8 cellular contexts compared by ENCODE assay signal in genomic region chr3:75429561-75430220, GRCh38.
DNase-seq lines count a peak whose midpoint lies in the region; ATAC-seq and TF ChIP-seq lines count a peak whose summit lies in the region.
"Not testable (repeated sequence)": the region's sequence is repeated elsewhere in the genome, so short reads cannot be mapped to it uniquely, and the experiment has no call there.

No MANE protein-coding gene starts in this region.

- H3K4me2 ChIP-seq in DND-41 (ENCODE audit: insufficient read depth, low read length), result not testable (repeated sequence)

- H2AFZ ChIP-seq in DND-41 (ENCODE audit: low read depth, low read length), result not testable (repeated sequence)

- H4K20me1 ChIP-seq in DND-41 (ENCODE audit: insufficient read depth, low read length), result not testable (repeated sequence)

- CTCF ChIA-PET in RWPE1 (lab: Yijun Ruan, JAX), result not testable (repeated sequence)

- not testable (repeated sequence) for H3K4me1 Mint-ChIP-seq in progenitor cell of endocrine pancreas (ENCODE audit: low read depth)
- peaks cover 27% of the 10 kb centered on the region for H3K4me1 Mint-ChIP-seq in stimulated activated naive CD8-positive, alpha-beta T cell treated with anti-CD3 and anti-CD28 coated beads, Interleukin-15, Interleukin-2, amounts not matched to agents 100 ng/mL and 50 ng/mL, for 24 hours (ENCODE audit: low read depth)

- H3K36me3 Mint-ChIP-seq in progenitor cell of endocrine pancreas (ENCODE audit: insufficient read depth); stimulated activated naive CD8-positive, alpha-beta T cell treated with anti-CD3 and anti-CD28 coated beads, Interleukin-15, Interleukin-2, amounts not matched to agents 100 ng/mL and 50 ng/mL, for 24 hours (ENCODE audit: low read depth): not testable (repeated sequence)

- DNase-seq in DND-41, result peak; percentile 72
- DNase-seq in M059J (ENCODE audit: low read depth), result peak; percentile 48
- peak; percentile 18 for DNase-seq in RWPE1 (ENCODE audit: low spot score)
- peak; percentile 79 for DNase-seq in activated CD8-positive, alpha-beta memory T cell treated with anti-CD3 and anti-CD28 coated beads, Interleukin-2, amount 50 U/mL, for 48 hours
- not testable (repeated sequence) for DNase-seq in coronary artery (ENCODE audit: low spot score)
- peak; percentile 33 for DNase-seq in iPS DF 6.9 (ENCODE audit: low read depth, low spot score)
- peak; percentile 58 for DNase-seq in progenitor cell of endocrine pancreas (ENCODE audit: low spot score, unreplicated experiment)

- ATAC-seq in DND-41 (ENCODE audit: insufficient read depth, low read depth), result peak; percentile 58; the same call in 1 of the 3 replicates

- TF ChIP-seq CTCF in DND-41 (IDR thresholded peaks at IDR 0.05; ENCODE audit: borderline replicate concordance, extremely low read depth, low read length, poor library complexity, severe bottlenecking), result peak; percentile 73
- TF ChIP-seq CTCF in RWPE1 (conservative IDR thresholded peaks at IDR 0.05; ENCODE audit: low read depth), result peak; percentile 77
- peak; percentile 75 for TF ChIP-seq CTCF in coronary artery (IDR thresholded peaks at IDR 0.05)
- peak; percentile 85 for TF ChIP-seq CTCF in progenitor cell of endocrine pancreas (IDR thresholded peaks at IDR 0.05; ENCODE audit: unreplicated experiment)

- H3K9me3 Mint-ChIP-seq in progenitor cell of endocrine pancreas (ENCODE audit: low read depth); stimulated activated naive CD8-positive, alpha-beta T cell treated with anti-CD3 and anti-CD28 coated beads, Interleukin-15, Interleukin-2, amounts not matched to agents 100 ng/mL and 50 ng/mL, for 24 hours: not testable (repeated sequence)

- H3K79me2 ChIP-seq in DND-41 (ENCODE audit: insufficient read depth, low read length), result not testable (repeated sequence)

- H3K4me1 ChIP-seq in DND-41 (ENCODE audit: insufficient read depth, low read length); iPS DF 6.9 (ENCODE audit: control insufficient read depth, insufficient read depth, low read length): not testable (repeated sequence)

- POLR2A ChIA-PET in RWPE1 (lab: Yijun Ruan, JAX; ENCODE audit: low non-redundant PET), result not testable (repeated sequence)

- H3K4me3 ChIP-seq in DND-41 (ENCODE audit: low read depth in 1 of 2, low read length in 2 of 2); coronary artery; iPS DF 6.9 (ENCODE audit: low read length): not testable (repeated sequence)

- not testable (repeated sequence) for H3K27ac Mint-ChIP-seq in progenitor cell of endocrine pancreas
- peak overlapping the region; percentile 36 for H3K27ac Mint-ChIP-seq in stimulated activated naive CD8-positive, alpha-beta T cell treated with anti-CD3 and anti-CD28 coated beads, Interleukin-15, Interleukin-2, amounts not matched to agents 100 ng/mL and 50 ng/mL, for 24 hours

- no CpG with 5 or more reads among the region's 9 CpGs for WGBS in iPS DF 6.9 (ENCODE audit: insufficient coverage, insufficient read length)

- H3K27ac ChIP-seq in DND-41 (ENCODE audit: low read length); RWPE1; iPS DF 6.9 (ENCODE audit: low read length): not testable (repeated sequence)
- peak overlapping the region in 1 of 2 donors; percentile 66 for H3K27ac ChIP-seq in coronary artery

- not testable (repeated sequence) for H3K27me3 Mint-ChIP-seq in progenitor cell of endocrine pancreas; stimulated activated naive CD8-positive, alpha-beta T cell treated with anti-CD3 and anti-CD28 coated beads, Interleukin-15, Interleukin-2, amounts not matched to agents 100 ng/mL and 50 ng/mL, for 24 hours

- not testable (repeated sequence) for H3K9ac ChIP-seq in DND-41 (ENCODE audit: low read depth, low read length)

- H3K4me3 Mint-ChIP-seq in progenitor cell of endocrine pancreas (ENCODE audit: low read depth); stimulated activated naive CD8-positive, alpha-beta T cell treated with anti-CD3 and anti-CD28 coated beads, Interleukin-15, Interleukin-2, amounts not matched to agents 100 ng/mL and 50 ng/mL, for 24 hours: not testable (repeated sequence)

- H3K9me3 ChIP-seq in DND-41 (ENCODE audit: insufficient read depth, low read length, severe bottlenecking); iPS DF 6.9 (ENCODE audit: control insufficient read depth, insufficient read depth, low read length): not testable (repeated sequence)

- H3K36me3 ChIP-seq in DND-41 (ENCODE audit: insufficient read depth, low read length) (peaks cover 18% of the 10 kb centered on the region), iPS DF 6.9 (ENCODE audit: control insufficient read depth, insufficient read depth, low read length) (peaks cover 12% of the 10 kb centered on the region)

- not testable (repeated sequence) for H3K27me3 ChIP-seq in DND-41 (ENCODE audit: insufficient read depth, low read length, poor library complexity); iPS DF 6.9 (ENCODE audit: control insufficient read depth, insufficient read depth, low read length)
